1 cellular context compared by ENCODE assay signal in the genomic region with DNA sequence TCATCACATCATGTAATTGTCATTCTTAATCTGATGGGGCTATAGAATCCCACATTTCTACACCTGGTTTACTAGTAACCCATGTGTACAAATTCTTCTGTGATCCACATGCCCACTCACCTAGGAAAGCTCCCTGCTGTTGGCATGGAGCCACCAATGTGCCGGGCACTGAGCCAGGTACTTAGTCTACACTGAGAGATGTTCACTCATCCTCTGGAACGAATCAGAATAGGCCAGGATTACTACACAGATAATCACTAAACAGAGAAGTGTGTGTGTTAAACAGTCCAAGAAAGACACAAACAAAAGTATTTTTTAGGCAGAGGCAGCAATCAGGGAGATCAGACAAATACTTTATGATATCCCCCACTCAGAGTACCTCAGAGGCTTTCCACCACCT.
TF ChIP-seq lines count a peak whose summit lies in the region.

No MANE protein-coding gene starts in this region.

TF ChIP-seq in GM23338, 12 proteins besides CTCF, POLR2A, EP300 and RAD21 (continued from another document):
- TF ChIP-seq ZNF462 (CRISPR knock-in tag; IDR thresholded peaks at IDR 0.05) = no peak
- TF ChIP-seq ZNF331 (CRISPR knock-in tag; IDR thresholded peaks at IDR 0.05; ENCODE audit: low read depth) = no peak
- no peak for TF ChIP-seq STAT1 (IDR thresholded peaks at IDR 0.05; ENCODE audit: unreplicated experiment)
- TF ChIP-seq JUNB (IDR thresholded peaks at IDR 0.05; ENCODE audit: unreplicated experiment) = no peak
- no peak for TF ChIP-seq ETS1 (IDR thresholded peaks at IDR 0.05)
- no peak for TF ChIP-seq POLR2AphosphoS5 (IDR thresholded peaks at IDR 0.05; ENCODE audit: low read depth)
- no peak for TF ChIP-seq EZH2 (IDR thresholded peaks at IDR 0.05; ENCODE audit: low read depth, unreplicated experiment)
